Comparison of ENCODE assay signal across 27 cellular contexts in the genomic region with DNA sequence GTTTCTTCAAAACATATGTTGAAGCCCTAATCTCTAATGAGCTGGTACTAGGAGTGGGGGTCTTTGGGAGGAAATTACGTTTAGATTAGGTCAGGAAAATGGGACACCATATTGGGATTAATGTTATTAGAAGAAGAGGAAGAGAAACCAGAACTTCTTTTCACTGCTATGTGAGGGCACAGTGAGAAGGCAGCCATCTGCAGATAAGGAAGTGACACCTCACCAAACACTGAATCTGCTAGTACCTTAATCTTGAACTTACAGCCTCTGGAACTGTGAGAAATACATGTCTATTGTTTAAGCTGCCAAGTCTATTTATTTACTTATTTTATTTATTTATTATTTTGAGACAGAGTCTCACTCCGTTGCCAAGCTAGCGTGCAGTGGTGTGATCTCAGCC.
"Had no signal": no experiment of that assay in that cellular context is flagged by ENCODE, and none has a peak within 500 bp of the region (broad histone marks: within the 10 kb centered on the region; RNA-seq: fewer than 3 reads in every experiment).

No MANE protein-coding gene starts in this region.

- H3K27ac ChIP-seq: neural progenitor cell, ovary, parathyroid adenoma, psoas muscle, right lobe of liver, sigmoid colon, suprapubic skin, testis, tibial artery, upper lobe of left lung, vagina had no signal

- DNase-seq: natural killer cell; occipital lobe; ovary; posterior cingulate gyrus; psoas muscle; right cardiac atrium; right lobe of liver; sigmoid colon; small intestine; stimulated activated CD4-positive, alpha-beta T cell treated with anti-CD3 and anti-CD28 coated beads, Interleukin-15, amount 100 ng/mL, for 24 hours; stimulated activated CD4-positive, alpha-beta T cell treated with anti-CD3 and anti-CD28 coated beads, Interleukin-2, amount 100 ng/mL, for 24 hours; stimulated activated CD4-positive, alpha-beta T cell treated with anti-CD3 and anti-CD28 coated beads, Interleukin-2, amount 100 ng/mL, for 48 hours; stimulated activated CD4-positive, alpha-beta T cell treated with anti-CD3 and anti-CD28 coated beads, Interleukin-4, amount 100 ng/mL, for 4 hours; stimulated activated CD8-positive, alpha-beta memory T cell treated with anti-CD3 and anti-CD28 coated beads, Interleukin-4, amount 100 ng/mL, for 48 hours; stimulated activated naive CD4-positive, alpha-beta T cell; stimulated activated naive CD8-positive, alpha-beta T cell treated with anti-CD3 and anti-CD28 coated beads, Interleukin-15, amount 100 ng/mL, for 72 hours; stimulated activated naive CD8-positive, alpha-beta T cell treated with anti-CD3 and anti-CD28 coated beads, Interleukin-15, Interleukin-2, amounts not matched to agents 100 U/mL and 50 U/mL, for 24 hours; substantia nigra; testis; tibial artery; trophoblast cell; upper lobe of left lung had no signal

- H3K4me3 ChIP-seq: neural progenitor cell, ovary, psoas muscle, right lobe of liver, sigmoid colon, suprapubic skin, testis, tibial artery, upper lobe of left lung, vagina had no signal

- H3K4me1 ChIP-seq: neural progenitor cell, parathyroid adenoma, psoas muscle, right lobe of liver, sigmoid colon, suprapubic skin, testis, tibial artery, upper lobe of left lung, vagina had no signal

- H3K79me2 ChIP-seq: parathyroid adenoma had no signal

- H2AFZ ChIP-seq: neural progenitor cell, parathyroid adenoma had no signal

- H3K9me3 ChIP-seq: ovary, psoas muscle, right lobe of liver, sigmoid colon, suprapubic skin, testis, tibial artery, upper lobe of left lung, vagina had no signal

- ATAC-seq: natural killer cell; psoas muscle; right cardiac atrium; right lobe of liver; stimulated activated memory B cell treated with anti-CD40 and anti-IgM and Interleukin-4, amounts not matched to agents 10 μg/mL and 1 μg/mL and 100 μg/mL, for 72 hours; stimulated activated naive CD8-positive, alpha-beta T cell treated with anti-CD3 and anti-CD28 coated beads, Interleukin-15, amount 100 ng/mL, for 72 hours; stimulated activated naive CD8-positive, alpha-beta T cell treated with anti-CD3 and anti-CD28 coated beads, Interleukin-15, Interleukin-2, amounts not matched to agents 100 U/mL and 50 U/mL, for 24 hours had no signal

- H3K9ac ChIP-seq: neural progenitor cell, parathyroid adenoma had no signal

- H3K27me3 ChIP-seq: neural progenitor cell, ovary, right lobe of liver, sigmoid colon, suprapubic skin, testis, tibial artery, upper lobe of left lung, vagina had no signal

- H3K36me3 ChIP-seq: neural progenitor cell, ovary, right lobe of liver, sigmoid colon, suprapubic skin, tibial artery, upper lobe of left lung, vagina had no signal

- H3K4me2 ChIP-seq: neural progenitor cell had no signal
